ENCODE assay signal across 26 cellular contexts in genomic region chr2:118339386-118339785, GRCh38.
"Had no signal": no experiment of that assay in that cellular context is flagged by ENCODE, and none has a peak within 500 bp of the region (broad histone marks: within the 10 kb centered on the region; RNA-seq: fewer than 3 reads in every experiment).

No MANE protein-coding gene starts in this region.

- H3K4me1 Mint-ChIP-seq: mesothelial cell of epicardium had no signal

- H3K36me3 ChIP-seq: colonic mucosa, esophagus squamous epithelium, gastrocnemius medialis, heart right ventricle, left lung, lower lobe of right lung had no signal

- H3K27ac ChIP-seq: colonic mucosa, epithelial cell of prostate, esophagus squamous epithelium, gastrocnemius medialis, heart right ventricle, left lung, lower lobe of right lung had no signal

- H3K4me3 Mint-ChIP-seq: dendritic cell treated with granulocyte-macrophage colony-stimulating factor and Interleukin-4, amounts not matched to agents 40 ng/mL and 50 ng/mL, for 4 days; effector memory CD8-positive, alpha-beta T cell; endodermal cell; mesothelial cell of epicardium had no signal

- FAIRE-seq: endometrium, islet of Langerhans, keratinocyte had no signal

- H3K4me1 ChIP-seq: colonic mucosa, esophagus squamous epithelium, gastrocnemius medialis, heart right ventricle, left lung, lower lobe of right lung had no signal

- H3K27ac Mint-ChIP-seq: dendritic cell treated with granulocyte-macrophage colony-stimulating factor and Interleukin-4, amounts not matched to agents 40 ng/mL and 50 ng/mL, for 4 days; effector memory CD8-positive, alpha-beta T cell; endodermal cell; mesothelial cell of epicardium had no signal

- H3K4me3 ChIP-seq: colonic mucosa, esophagus squamous epithelium, gastrocnemius medialis, heart right ventricle, left lung, lower lobe of right lung, mucosa of descending colon had no signal

- H3K27me3 ChIP-seq: colonic mucosa, esophagus squamous epithelium, gastrocnemius medialis, heart right ventricle, left lung had no signal

- ATAC-seq: effector memory CD8-positive, alpha-beta T cell; esophagus mucosa; gastrocnemius medialis; heart right ventricle; left cardiac atrium; left lung; left ventricle myocardium superior; lower lobe of right lung; mucosa of descending colon had no signal

- DNase-seq: colonic mucosa; cortex of kidney; effector CD8-positive, alpha-beta T cell; effector memory CD8-positive, alpha-beta T cell; esophagus squamous epithelium; foreskin fibroblast; foreskin melanocyte; gastrocnemius medialis; glutamatergic neuron; head of caudate nucleus; heart right ventricle; hippocampal formation; left cardiac atrium; left lung; left ventricle myocardium superior; lower lobe of right lung; mesenchymal stem cell; mucosa of descending colon had no signal

- H3K9me3 ChIP-seq: colonic mucosa, gastrocnemius medialis, lower lobe of right lung, mucosa of descending colon had no signal
